13 cellular contexts compared by ENCODE assay signal in the genomic region with DNA sequence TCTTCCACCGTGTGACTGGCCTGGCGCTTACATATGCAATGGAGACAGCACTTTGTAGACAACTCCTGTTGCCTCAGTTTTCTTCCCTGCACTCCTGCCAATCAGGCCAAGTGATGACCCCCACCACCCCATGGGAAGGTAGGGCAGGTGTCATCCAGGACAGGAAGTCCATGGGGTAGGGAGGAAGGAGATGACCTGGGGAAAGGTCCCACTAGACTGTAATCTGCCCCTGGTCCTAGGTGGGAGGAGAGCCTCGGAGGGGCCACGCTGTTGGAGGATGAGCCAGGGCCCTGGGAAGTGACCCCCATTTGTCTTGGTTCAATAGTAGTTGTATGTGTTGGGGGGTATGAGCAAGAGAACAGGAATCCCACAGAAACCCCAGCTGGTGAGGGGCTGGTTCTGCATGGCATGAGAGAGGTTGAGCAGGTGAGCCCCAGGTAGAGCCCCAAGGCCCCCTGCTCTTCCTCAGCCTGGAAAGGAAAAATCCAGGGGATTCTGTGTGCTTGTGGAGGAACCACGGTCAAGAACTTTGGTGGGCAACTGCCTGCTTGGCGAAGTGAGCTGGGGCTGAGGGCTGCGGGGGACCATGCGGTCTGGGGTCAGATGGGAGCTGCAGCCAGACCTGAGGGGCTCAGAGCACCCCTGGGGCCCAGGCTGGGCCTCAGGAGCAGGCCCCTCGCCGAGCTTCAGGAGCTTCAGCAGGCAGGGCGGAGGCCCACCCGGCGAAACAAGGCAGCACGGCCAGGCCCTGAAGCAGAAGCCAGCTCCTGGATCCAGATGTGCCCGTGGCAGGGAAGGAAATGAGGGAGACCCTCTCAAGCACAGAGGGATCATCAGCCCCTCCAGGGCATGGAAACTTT. TPM values are rescaled to one million over a fixed set of nuclear protein-coding genes. Genes with fewer than 3 reads are reported as not detected.
DNase-seq lines count a peak whose midpoint lies in the region; ATAC-seq, FAIRE-seq and TF ChIP-seq lines count a peak whose summit lies in the region.
"Had no signal": no experiment of that assay in that cellular context is flagged by ENCODE, and none has a peak within 500 bp of the region (broad histone marks: within the 10 kb centered on the region; RNA-seq: fewer than 3 reads in every experiment).

No MANE protein-coding gene starts in this region.

- no peak for DNase-seq in activated naive CD8-positive, alpha-beta T cell treated with anti-CD3 and anti-CD28 coated beads for 36 hours
- no peak for DNase-seq in activated naive CD8-positive, alpha-beta T cell treated with anti-CD3 and anti-CD28 coated beads, Interleukin-2, amount 50 U/mL, for 24 hours
- DNase-seq in chondrocyte (ENCODE audit: low spot score) (peak; percentile 64), neural crest cell (ENCODE audit: low read depth, low spot score) (no peak), brain microvascular endothelial cell (no peak), putamen (ENCODE audit: low spot score) (no peak), D721Med (ENCODE audit: insufficient read length, low spot score) (no peak)
- DNase-seq in stimulated activated naive B cell treated with anti-CD40 and anti-IgM and Interleukin-4, amounts not matched to agents 10 μg/mL and 1 μg/mL and 100 μg/mL, for 72 hours, result no peak
- DNase-seq: DMS53, NCI-H1048, NCI-H345 had no signal

- H3K4me3 Mint-ChIP-seq in activated naive CD8-positive, alpha-beta T cell treated with anti-CD3 and anti-CD28 coated beads for 36 hours, result no peak overlapping the region
- no peak overlapping the region for H3K4me3 Mint-ChIP-seq in activated naive CD8-positive, alpha-beta T cell treated with anti-CD3 and anti-CD28 coated beads, Interleukin-2, amount 50 U/mL, for 24 hours
- H3K4me3 Mint-ChIP-seq in chondrocyte (ENCODE audit: unreplicated experiment) (no peak overlapping the region), neural crest cell (no peak overlapping the region)
- no peak overlapping the region for H3K4me3 Mint-ChIP-seq in stimulated activated naive B cell treated with anti-CD40 and anti-IgM and Interleukin-4, amounts not matched to agents 10 μg/mL and 1 μg/mL and 100 μg/mL, for 72 hours

- no peaks in the 10 kb centered on the region for H3K36me3 ChIP-seq in brain microvascular endothelial cell (replicated peaks)

- H3K9me3 Mint-ChIP-seq in activated naive CD8-positive, alpha-beta T cell treated with anti-CD3 and anti-CD28 coated beads for 36 hours, result peaks cover 3% of the 10 kb centered on the region
- no peaks in the 10 kb centered on the region for H3K9me3 Mint-ChIP-seq in activated naive CD8-positive, alpha-beta T cell treated with anti-CD3 and anti-CD28 coated beads, Interleukin-2, amount 50 U/mL, for 24 hours
- peaks cover 3% of the 10 kb centered on the region for H3K9me3 Mint-ChIP-seq in chondrocyte (ENCODE audit: low read depth)
- peaks cover 3% of the 10 kb centered on the region for H3K9me3 Mint-ChIP-seq in neural crest cell
- no peaks in the 10 kb centered on the region for H3K9me3 Mint-ChIP-seq in stimulated activated naive B cell treated with anti-CD40 and anti-IgM and Interleukin-4, amounts not matched to agents 10 μg/mL and 1 μg/mL and 100 μg/mL, for 72 hours

- H3K36me3 Mint-ChIP-seq in activated naive CD8-positive, alpha-beta T cell treated with anti-CD3 and anti-CD28 coated beads for 36 hours, result peaks cover 2% of the 10 kb centered on the region
- H3K36me3 Mint-ChIP-seq in activated naive CD8-positive, alpha-beta T cell treated with anti-CD3 and anti-CD28 coated beads, Interleukin-2, amount 50 U/mL, for 24 hours (ENCODE audit: low read depth), result no peaks in the 10 kb centered on the region
- no peaks in the 10 kb centered on the region for H3K36me3 Mint-ChIP-seq in chondrocyte (ENCODE audit: low read depth)
- H3K36me3 Mint-ChIP-seq in neural crest cell (ENCODE audit: low read depth), result peaks cover 2% of the 10 kb centered on the region
- no peaks in the 10 kb centered on the region for H3K36me3 Mint-ChIP-seq in stimulated activated naive B cell treated with anti-CD40 and anti-IgM and Interleukin-4, amounts not matched to agents 10 μg/mL and 1 μg/mL and 100 μg/mL, for 72 hours

- no peaks in the 10 kb centered on the region for H3K27me3 Mint-ChIP-seq in activated naive CD8-positive, alpha-beta T cell treated with anti-CD3 and anti-CD28 coated beads for 36 hours
- H3K27me3 Mint-ChIP-seq in activated naive CD8-positive, alpha-beta T cell treated with anti-CD3 and anti-CD28 coated beads, Interleukin-2, amount 50 U/mL, for 24 hours, result no peaks in the 10 kb centered on the region
- no peaks in the 10 kb centered on the region for H3K27me3 Mint-ChIP-seq in chondrocyte (ENCODE audit: low read depth)
- no peaks in the 10 kb centered on the region for H3K27me3 Mint-ChIP-seq in neural crest cell (ENCODE audit: low read depth)
- H3K27me3 Mint-ChIP-seq in stimulated activated naive B cell treated with anti-CD40 and anti-IgM and Interleukin-4, amounts not matched to agents 10 μg/mL and 1 μg/mL and 100 μg/mL, for 72 hours, result no peaks in the 10 kb centered on the region

- no peak for ATAC-seq in activated naive CD8-positive, alpha-beta T cell treated with anti-CD3 and anti-CD28 coated beads, Interleukin-2, amount 50 U/mL, for 24 hours
- no peak for ATAC-seq in stimulated activated naive B cell treated with anti-CD40 and anti-IgM and Interleukin-4, amounts not matched to agents 10 μg/mL and 1 μg/mL and 100 μg/mL, for 72 hours (replicated peaks)

- H3K4me1 Mint-ChIP-seq in activated naive CD8-positive, alpha-beta T cell treated with anti-CD3 and anti-CD28 coated beads for 36 hours, result peaks cover 7% of the 10 kb centered on the region
- H3K4me1 Mint-ChIP-seq in activated naive CD8-positive, alpha-beta T cell treated with anti-CD3 and anti-CD28 coated beads, Interleukin-2, amount 50 U/mL, for 24 hours, result peaks cover 3% of the 10 kb centered on the region
- peaks cover 9% of the 10 kb centered on the region for H3K4me1 Mint-ChIP-seq in chondrocyte (ENCODE audit: low read depth)
- H3K4me1 Mint-ChIP-seq in neural crest cell, result peaks cover 11% of the 10 kb centered on the region
- peaks cover 4 to 6% of the 10 kb centered on the region in 2 donors for H3K4me1 Mint-ChIP-seq in stimulated activated naive B cell treated with anti-CD40 and anti-IgM and Interleukin-4, amounts not matched to agents 10 μg/mL and 1 μg/mL and 100 μg/mL, for 72 hours

- in situ Hi-C loops in brain microvascular endothelial cell (cut with HindIII; ENCODE audit: low pct_ligation_motif_present, low sequenced_read_pairs), result loop anchor here (25.0 kb wide), 1 partner anchor 258 kb away; no protein-coding TSS in a partner anchor

- FAIRE-seq in D721Med (lab: Jason Lieb, UNC), result no peak
- FAIRE-seq: A204.1 had no signal

- H3K4me3 ChIP-seq in brain microvascular endothelial cell (ENCODE audit: low read depth, low read length), result no peak overlapping the region

- TF ChIP-seq CTCF in chondrocyte (IDR thresholded peaks at IDR 0.05) (no peak), neural crest cell (conservative IDR thresholded peaks at IDR 0.05) (no peak), brain microvascular endothelial cell (IDR thresholded peaks at IDR 0.05; ENCODE audit: low read depth, low read length, missing control alignments) (no peak), D721Med (IDR thresholded peaks at IDR 0.05; ENCODE audit: insufficient read depth, missing control alignments) (no peak)

- H3K27me3 ChIP-seq in brain microvascular endothelial cell (replicated peaks), result no peaks in the 10 kb centered on the region

- H3K27ac ChIP-seq in brain microvascular endothelial cell, result no peak overlapping the region
- H3K27ac ChIP-seq: RWPE1 had no signal

- H3K27ac Mint-ChIP-seq in activated naive CD8-positive, alpha-beta T cell treated with anti-CD3 and anti-CD28 coated beads for 36 hours, result peak overlapping the region; percentile 10
- H3K27ac Mint-ChIP-seq in activated naive CD8-positive, alpha-beta T cell treated with anti-CD3 and anti-CD28 coated beads, Interleukin-2, amount 50 U/mL, for 24 hours, result no peak overlapping the region
- H3K27ac Mint-ChIP-seq in chondrocyte (ENCODE audit: unreplicated experiment) (no peak overlapping the region), neural crest cell (ENCODE audit: unreplicated experiment) (peak overlapping the region; percentile 29)
- H3K27ac Mint-ChIP-seq in stimulated activated naive B cell treated with anti-CD40 and anti-IgM and Interleukin-4, amounts not matched to agents 10 μg/mL and 1 μg/mL and 100 μg/mL, for 72 hours, result peak overlapping the region; percentile 62

RNA-seq across cellular contexts. Expression of a gene that starts 50.7 kb away (rescaled TPM):
- total RNA-seq in activated naive CD8-positive, alpha-beta T cell treated with anti-CD3 and anti-CD28 coated beads for 36 hours, result 1 to 10 TPM; 6.1 to 6.5 TPM
- total RNA-seq in chondrocyte, result 3.5 to 4.0 TPM (median 4.0 TPM) in 3 replicates
- 8.4 and 10.3 TPM in 2 replicates for total RNA-seq in neural crest cell

Comparison
In these comparisons a context has a peak if more than half of its experiments do, and no peak if none do; other contexts are left out.
1. H3K27ac Mint-ChIP-seq: peak in activated naive CD8-positive, alpha-beta T cell treated with anti-CD3 and anti-CD28 coated beads for 36 hours (single experiment), neural crest cell (single experiment) and stimulated activated naive B cell treated with anti-CD40 and anti-IgM and Interleukin-4, amounts not matched to agents 10 μg/mL and 1 μg/mL and 100 μg/mL, for 72 hours (single experiment); none in activated naive CD8-positive, alpha-beta T cell treated with anti-CD3 and anti-CD28 coated beads, Interleukin-2, amount 50 U/mL, for 24 hours (single experiment) and chondrocyte (single experiment).